17 cellular contexts compared by ENCODE assay signal in genomic region chr10:121063744-121064143, GRCh38.
DNase-seq lines count a peak whose midpoint lies in the region; ATAC-seq, FAIRE-seq and TF ChIP-seq lines count a peak whose summit lies in the region.
"Had no signal": no experiment of that assay in that cellular context is flagged by ENCODE, and none has a peak within 500 bp of the region (broad histone marks: within the 10 kb centered on the region; RNA-seq: fewer than 3 reads in every experiment).

No MANE protein-coding gene starts in this region.

- H3K4me3 ChIP-seq in small intestine (ENCODE audit: low read depth in 1 of 2, low read length in 2 of 2) (no peak overlapping the region), OCI-LY7 (ENCODE audit: low read depth, low read length, poor library complexity, severe bottlenecking) (no peak overlapping the region)
- H3K4me3 ChIP-seq: SJSA1 had no signal

- peak; percentile 100 for ATAC-seq in left lobe of liver
- no peak for ATAC-seq in left cardiac atrium
- ATAC-seq: CD8-positive, alpha-beta T cell; PC-3 had no signal

- no peaks in the 10 kb centered on the region for H3K79me2 ChIP-seq in OCI-LY7 (ENCODE audit: insufficient read depth, low read depth, low read length)

- DNase-seq in HT-29 (ENCODE audit: low spot score), result peak; percentile 71
- DNase-seq in SW480 (ENCODE audit: low spot score), result peak; percentile 42
- peak; percentile 61 for DNase-seq in left lobe of liver (ENCODE audit: low spot score)
- peak; percentile 84 for DNase-seq in small intestine
- DNase-seq in cardiac septum (ENCODE audit: low spot score), result no peak
- DNase-seq in OCI-LY7 (ENCODE audit: low spot score), result no peak
- DNase-seq in left cardiac atrium, result no peak
- DNase-seq: BE2C; CD8-positive, alpha-beta T cell; IMR-90; Kasumi-1; NCI-H1417 treated with DMSO at 0.1 percent for 48 hours; NCI-H2081; NCI-H510A treated with DMSO at 0.1 percent for 48 hours; PC-3 had no signal

- BruUV-seq in OCI-LY7 (replicated peaks; lab: Mats Ljungman, UMichigan), result no TSS peak

- H3K9me2 ChIP-seq in OCI-LY7 (ENCODE audit: insufficient read depth, low read length), result no peaks in the 10 kb centered on the region

- no peaks in the 10 kb centered on the region for H3K36me3 ChIP-seq in small intestine (ENCODE audit: control insufficient read depth in 2 of 2, insufficient read depth in 2 of 2, low read length in 2 of 2)
- no peaks in the 10 kb centered on the region for H3K36me3 ChIP-seq in OCI-LY7 (ENCODE audit: insufficient read depth, low read length)
- H3K36me3 ChIP-seq: BE2C, SJSA1 had no signal

- H3K4me1 ChIP-seq in small intestine (ENCODE audit: control insufficient read depth in 2 of 2, insufficient read depth in 1 of 2, low read depth in 1 of 2, low read length in 1 of 2) (no peaks in the 10 kb centered on the region), OCI-LY7 (ENCODE audit: insufficient read depth, low read length, poor library complexity, severe bottlenecking) (no peaks in the 10 kb centered on the region)
- H3K4me1 ChIP-seq: SJSA1 had no signal

- POLR2A ChIA-PET in OCI-LY7 (lab: Charles Lee), result no interaction called here

- WGBS in small intestine, 3 donors, result 12 to 43% (median 24%) methylated on average over 8 of the region's 8 CpGs

- H4K20me1 ChIP-seq in OCI-LY7 (ENCODE audit: insufficient read depth, low read length), result no peaks in the 10 kb centered on the region

- no peak for FAIRE-seq in small intestine (lab: Jason Lieb, UNC)
- FAIRE-seq: H54 had no signal

- no peak overlapping the region for H3K4me2 ChIP-seq in OCI-LY7 (ENCODE audit: low read length)

- H3K9me3 ChIP-seq in small intestine (ENCODE audit: control insufficient read depth, low read depth) (no peaks in the 10 kb centered on the region), OCI-LY7 (ENCODE audit: low read length) (no peaks in the 10 kb centered on the region)
- H3K9me3 ChIP-seq: BE2C had no signal

- no peak overlapping the region for H2AFZ ChIP-seq in OCI-LY7 (ENCODE audit: low read length)

- H3K27me3 ChIP-seq in small intestine (ENCODE audit: control insufficient read depth in 2 of 2, insufficient read depth in 2 of 2, low read length in 2 of 2), result no peaks in the 10 kb centered on the region
- H3K27me3 ChIP-seq: BE2C, SJSA1 had no signal

- CTCF ChIA-PET in OCI-LY7 (lab: Charles Lee; ENCODE audit: unreplicated experiment), result no interaction called here

- TF ChIP-seq CTCF in OCI-LY7 (conservative IDR thresholded peaks at IDR 0.05; ENCODE audit: low read length), result no peak

- H3K27ac ChIP-seq in small intestine (ENCODE audit: low read depth in 1 of 2, low read length in 1 of 2) (no peak overlapping the region), OCI-LY7 (ENCODE audit: low read depth, low read length, poor library complexity, severe bottlenecking) (no peak overlapping the region)
- H3K27ac ChIP-seq: SJSA1 had no signal

- intact Hi-C loops in cardiac septum (cut with DNase I), result no loop called here
- intact Hi-C loops in OCI-LY7 (cut with micrococcal nuclease; ENCODE audit: unreplicated experiment), result no loop called here
- intact Hi-C loops in left cardiac atrium (cut with DNase I), result no loop called here

Comparison
In these comparisons a context has a peak if more than half of its experiments do, and no peak if none do; other contexts are left out.
1. DNase-seq: peak in HT-29 (single experiment), SW480 (single experiment), left lobe of liver (single experiment) and small intestine (single experiment); none in cardiac septum (single experiment), OCI-LY7 (single experiment) and left cardiac atrium (single experiment).